Comparison of ENCODE assay signal across 27 cellular contexts in genomic region chr11:114571712-114572111, GRCh38. TPM values are rescaled to one million over a fixed set of nuclear protein-coding genes. Genes with fewer than 3 reads are reported as not detected.
"Had no signal": no experiment of that assay in that cellular context is flagged by ENCODE, and none has a peak within 500 bp of the region (broad histone marks: within the 10 kb centered on the region; RNA-seq: fewer than 3 reads in every experiment).

No MANE protein-coding gene starts in this region.

- H3K4me1 ChIP-seq: foreskin keratinocyte, lower lobe of right lung, spleen had no signal

- H3K9me3 ChIP-seq: lower lobe of right lung had no signal

- H3K9me3 Mint-ChIP-seq: activated CD4-positive, alpha-beta T cell treated with anti-CD3 and anti-CD28 coated beads, Interleukin-2, amount 10 ng/mL, durations not matched to agents 7 days and 5 days had no signal

- H3K27ac Mint-ChIP-seq: activated CD4-positive, alpha-beta T cell treated with anti-CD3 and anti-CD28 coated beads, Interleukin-2, amount 10 ng/mL, durations not matched to agents 7 days and 5 days; nephron had no signal

- H3K4me1 Mint-ChIP-seq: activated CD4-positive, alpha-beta T cell treated with anti-CD3 and anti-CD28 coated beads, Interleukin-2, amount 10 ng/mL, durations not matched to agents 7 days and 5 days; nephron had no signal

- H3K4me3 Mint-ChIP-seq: activated CD4-positive, alpha-beta T cell treated with anti-CD3 and anti-CD28 coated beads, Interleukin-2, amount 10 ng/mL, durations not matched to agents 7 days and 5 days; nephron had no signal

- H3K27ac ChIP-seq: brain microvascular endothelial cell, foreskin keratinocyte, lower lobe of right lung, spleen had no signal

- H3K36me3 ChIP-seq: brain microvascular endothelial cell, lower lobe of right lung, spleen had no signal

- ATAC-seq: activated CD4-positive, CD25-positive, alpha-beta regulatory T cell treated with anti-CD3 and anti-CD28 coated beads, Interleukin-2, amount 50 U/mL, for 24 hours; foreskin keratinocyte; left colon; lower lobe of right lung had no signal

- DNase-seq: activated CD4-positive, alpha-beta T cell treated with anti-CD3 and anti-CD28 coated beads, Interleukin-2, amount 10 ng/mL, durations not matched to agents 7 days and 5 days; activated CD8-positive, alpha-beta memory T cell treated with anti-CD3 and anti-CD28 coated beads for 24 hours; activated CD8-positive, alpha-beta memory T cell treated with anti-CD3 and anti-CD28 coated beads, Interleukin-2, amount 50 U/mL, for 48 hours; activated effector memory CD4-positive, alpha-beta T cell treated with anti-CD3 and anti-CD28 coated beads, Interleukin-2, amount 50 U/mL, for 16 hours; activated naive CD4-positive, alpha-beta T cell treated with anti-CD3 and anti-CD28 coated beads, Interleukin-2, amount 50 U/mL, for 16 hours; activated T-cell treated with anti-CD3 and anti-CD28 coated beads, Interleukin-2, amount 50 U/mL, for 48 hours; aorta; brain microvascular endothelial cell; central memory CD4-positive, alpha-beta T cell; foreskin keratinocyte; hippocampal formation; islet precursor cell; left colon; lower lobe of right lung; nucleus accumbens; posterior cingulate gyrus; spleen; stimulated activated CD8-positive, alpha-beta memory T cell treated with anti-CD3 and anti-CD28 coated beads, Interleukin-4, amount 100 ng/mL, for 48 hours; stimulated activated naive CD4-positive, alpha-beta T cell; T1000 had no signal

- H3K27me3 Mint-ChIP-seq: activated CD4-positive, alpha-beta T cell treated with anti-CD3 and anti-CD28 coated beads, Interleukin-2, amount 10 ng/mL, durations not matched to agents 7 days and 5 days had no signal

- H3K27me3 ChIP-seq: brain microvascular endothelial cell, spleen had no signal

- H3K4me3 ChIP-seq: lower lobe of right lung, spleen had no signal

RNA-seq across cellular contexts. Expression of gene NXPE1, which starts 12.0 kb away (rescaled TPM):
- total RNA-seq: activated CD4-positive, alpha-beta T cell treated with anti-CD3 and anti-CD28 coated beads, Interleukin-2, amount 10 ng/mL, durations not matched to agents 7 days and 5 days; aorta; epithelial cell of proximal tubule; fibroblast of lung; foreskin keratinocyte; lower lobe of right lung; renal cortical epithelial cell; ureter had no signal
- polyA plus RNA-seq: fibroblast of lung, foreskin keratinocyte, spleen, thymus had no signal

RNA-seq across cellular contexts. Expression of gene NXPE4, which starts 23.9 kb away (rescaled TPM):
- total RNA-seq: activated CD4-positive, alpha-beta T cell treated with anti-CD3 and anti-CD28 coated beads, Interleukin-2, amount 10 ng/mL, durations not matched to agents 7 days and 5 days; epithelial cell of proximal tubule; fibroblast of lung; foreskin keratinocyte; lower lobe of right lung; renal cortical epithelial cell; ureter had no signal
- polyA plus RNA-seq: fibroblast of lung, foreskin keratinocyte had no signal
